ENCODE assay signal across 20 cellular contexts in genomic region chr14:89648510-89648909, GRCh38.
"Had no signal": no experiment of that assay in that cellular context is flagged by ENCODE, and none has a peak within 500 bp of the region (broad histone marks: within the 10 kb centered on the region; RNA-seq: fewer than 3 reads in every experiment).

No MANE protein-coding gene starts in this region.

- H3K9me3 ChIP-seq: colonic mucosa, left lung, ovary, suprapubic skin, tibial nerve had no signal

- FAIRE-seq: bronchial epithelial cell, TTC549, urothelium cell line had no signal

- H3K4me3 ChIP-seq: colonic mucosa, left lung, ovary, suprapubic skin, tibial nerve had no signal

- H3K4me1 ChIP-seq: colonic mucosa, left lung, suprapubic skin, tibial nerve had no signal

- DNase-seq: activated CD4-positive, alpha-beta T cell treated with anti-CD3 and anti-CD28 coated beads for 36 hours; activated CD4-positive, alpha-beta T cell treated with anti-CD3 and anti-CD28 coated beads, Interleukin-2, amount 50 U/mL, for 48 hours; activated effector memory CD4-positive, alpha-beta T cell treated with Interleukin-2 at 50 U/mL for 16 hours; activated naive CD4-positive, alpha-beta T cell treated with anti-CD3 and anti-CD28 coated beads, Interleukin-2, amount 10 ng/mL, durations not matched to agents 7 days and 5 days; activated T-cell treated with anti-CD3 and anti-CD28 coated beads, Interleukin-2, amount 50 U/mL, for 48 hours; colonic mucosa; foreskin fibroblast; left lung; ovary; right cardiac atrium; stimulated activated CD4-positive, alpha-beta T cell treated with anti-CD3 and anti-CD28 coated beads, Interleukin-1b, Interleukin-23, amount 100 ng/mL, for 48 hours; stimulated activated naive CD8-positive, alpha-beta T cell treated with anti-CD3 and anti-CD28 coated beads, Interleukin-15, amount 100 ng/mL, for 72 hours had no signal

- ATAC-seq: activated CD4-positive, alpha-beta T cell treated with anti-CD3 and anti-CD28 coated beads for 36 hours; left lung; right cardiac atrium; SK-N-SH treated with all-trans-retinoic acid at 6 μM for 48 hours; stimulated activated effector memory CD8-positive, alpha-beta T cell treated with anti-CD3 and anti-CD28 coated beads, Interleukin-12 subunit alpha, Interleukin-12 subunit beta, amount 100 ng/mL, for 72 hours; stimulated activated naive CD8-positive, alpha-beta T cell treated with anti-CD3 and anti-CD28 coated beads, Interleukin-15, amount 100 ng/mL, for 72 hours had no signal

- H3K36me3 ChIP-seq: colonic mucosa, left lung, ovary, suprapubic skin, tibial nerve had no signal

- H3K27ac ChIP-seq: colonic mucosa, epithelial cell of prostate, left lung, ovary, suprapubic skin, tibial nerve had no signal

- H3K27me3 ChIP-seq: colonic mucosa, left lung, ovary, suprapubic skin, tibial nerve had no signal
